Comparison of ENCODE assay signal across 8 cellular contexts in genomic region chr12:121803861-121804416, GRCh38. TPM values are rescaled to one million over a fixed set of nuclear protein-coding genes. Genes with fewer than 3 reads are reported as not detected.
DNase-seq lines count a peak whose midpoint lies in the region; ATAC-seq and TF ChIP-seq lines count a peak whose summit lies in the region.

Gene SETD1B (plus strand): TSS chr12:121804009. CDS start chr12:121804738, 729 bp downstream.

- H3K9me3 Mint-ChIP-seq in activated T-cell treated with anti-CD3 and anti-CD28 coated beads, Interleukin-2, amount 50 U/mL, for 4 hours = no peaks in the 10 kb centered on the region
- no peaks in the 10 kb centered on the region for H3K9me3 Mint-ChIP-seq in naive B cell

- peak; percentile 83 for DNase-seq in SIG-M5 treated with dmso at 0.1 percent for 504 hours (lab: John Stamatoyannopoulos, UW; ENCODE audit: unreplicated experiment)
- no peak for DNase-seq in SIG-M5 (lab: John Stamatoyannopoulos, UW)
- peak; percentile 56 for DNase-seq in NCI-H526 treated with DMSO at 0.1 percent for 48 hours (lab: John Stamatoyannopoulos, UW)
- peak; percentile 44 for DNase-seq in activated T-cell treated with anti-CD3 and anti-CD28 coated beads, Interleukin-2, amount 50 U/mL, for 4 hours
- peak; percentile 62 for DNase-seq in fibroblast of mammary gland (ENCODE audit: low read depth)
- peak; percentile 54 for DNase-seq in naive B cell
- DNase-seq in ureter (ENCODE audit: low spot score) = peak; percentile 77

- peak; percentile 9 to 12 for ATAC-seq in activated T-cell treated with anti-CD3 and anti-CD28 coated beads, Interleukin-2, amount 50 U/mL, for 4 hours
- peak; percentile 2 for ATAC-seq in naive B cell (ENCODE audit: low read depth in 2 of 2)
- no peak for ATAC-seq in HG02571 (IDR thresholded peaks at IDR 0.05; ENCODE audit: unreplicated experiment)

- peak within 1 kb of the TSS; percentile 97 for H3K4me3 Mint-ChIP-seq in activated T-cell treated with anti-CD3 and anti-CD28 coated beads, Interleukin-2, amount 50 U/mL, for 4 hours
- H3K4me3 Mint-ChIP-seq in naive B cell = peak within 1 kb of the TSS; percentile 93 to 99 (median 98)

- H3K36me3 Mint-ChIP-seq in activated T-cell treated with anti-CD3 and anti-CD28 coated beads, Interleukin-2, amount 50 U/mL, for 4 hours (ENCODE audit: insufficient read depth) = peaks cover 10% of the 10 kb centered on the region
- H3K36me3 Mint-ChIP-seq in naive B cell = peaks cover 4 to 7% of the 10 kb centered on the region in 2 donors

- peaks cover 37% of the 10 kb centered on the region for H3K4me1 Mint-ChIP-seq in activated T-cell treated with anti-CD3 and anti-CD28 coated beads, Interleukin-2, amount 50 U/mL, for 4 hours (ENCODE audit: low read depth)
- H3K4me1 Mint-ChIP-seq in naive B cell = peaks cover 42 to 57% (median 43%) of the 10 kb centered on the region in 3 donors

- H3K27ac Mint-ChIP-seq in naive B cell = peak within 1 kb of the TSS; percentile 96 to 99 (median 98)

- no peaks in the 10 kb centered on the region for H3K27me3 Mint-ChIP-seq in activated T-cell treated with anti-CD3 and anti-CD28 coated beads, Interleukin-2, amount 50 U/mL, for 4 hours (ENCODE audit: low read depth)
- no peaks in the 10 kb centered on the region for H3K27me3 Mint-ChIP-seq in naive B cell

- no peak for TF ChIP-seq CTCF in fibroblast of mammary gland (conservative IDR thresholded peaks at IDR 0.05; ENCODE audit: control insufficient read depth, insufficient read depth, low read depth, low read length)

- peak within 1 kb of the TSS; percentile 69 for H3K4me3 ChIP-seq in fibroblast of mammary gland (ENCODE audit: control insufficient read depth, low read depth, low read length)

RNA-seq across cellular contexts. Expression of gene SETD1B, which starts in this region (rescaled TPM):
- 10 to 100 TPM; 30.4 to 32.7 (median 31.7) TPM for total RNA-seq in activated T-cell treated with anti-CD3 and anti-CD28 coated beads, Interleukin-2, amount 50 U/mL, for 4 hours
- polyA plus RNA-seq in naive B cell (ENCODE audit: low read depth in 6 of 6) = 1 to 10 TPM in 2 of 6 donors, under 1 TPM in 4; 0.64 to 3.0 (median 0.91) TPM
- total RNA-seq in ureter = 39.8 TPM
